ENCODE assay signal across 36 cellular contexts in genomic region chr17:48761114-48761513, GRCh38. TPM values are rescaled to one million over a fixed set of nuclear protein-coding genes. Genes with fewer than 3 reads are reported as not detected.
"Had no signal": no experiment of that assay in that cellular context is flagged by ENCODE, and none has a peak within 500 bp of the region (broad histone marks: within the 10 kb centered on the region; RNA-seq: fewer than 3 reads in every experiment).

No MANE protein-coding gene starts in this region.

- H3K4me1 ChIP-seq: ascending aorta, breast epithelium, esophagus muscularis mucosa, foreskin keratinocyte, gastrocnemius medialis had no signal

- H3K4me1 Mint-ChIP-seq: activated CD4-positive, alpha-beta T cell treated with anti-CD3 and anti-CD28 coated beads for 36 hours; activated CD4-positive, alpha-beta T cell treated with anti-CD3 and anti-CD28 coated beads, Interleukin-2, amount 10 ng/mL, durations not matched to agents 24 days and 14 days; activated CD8-positive, alpha-beta memory T cell treated with anti-CD3 and anti-CD28 coated beads, Interleukin-2, amount 10 ng/mL, durations not matched to agents 7 days and 5 days; activated naive CD4-positive, alpha-beta T cell treated with anti-CD3 and anti-CD28 coated beads, Interleukin-2, amount 10 ng/mL, durations not matched to agents 7 days and 5 days; activated naive CD8-positive, alpha-beta T cell treated with anti-CD3 and anti-CD28 coated beads, Interleukin-2, amount 10 ng/mL, durations not matched to agents 7 days and 5 days; brain had no signal

- ATAC-seq: activated CD4-positive, alpha-beta T cell treated with anti-CD3 and anti-CD28 coated beads for 36 hours; activated CD8-positive, alpha-beta memory T cell treated with anti-CD3 and anti-CD28 coated beads, Interleukin-2, amount 10 ng/mL, durations not matched to agents 7 days and 5 days; activated CD8-positive, alpha-beta T cell treated with anti-CD3 and anti-CD28 coated beads, Interleukin-2, amount 10 ng/mL, durations not matched to agents 7 days and 5 days; activated naive CD4-positive, alpha-beta T cell treated with anti-CD3 and anti-CD28 coated beads, Interleukin-2, amount 50 U/mL, for 72 hours; effector memory CD8-positive, alpha-beta T cell; foreskin keratinocyte; gastrocnemius medialis; T-helper 17 cell had no signal

- H3K36me3 Mint-ChIP-seq: activated CD4-positive, alpha-beta memory T cell treated with anti-CD3 and anti-CD28 coated beads for 36 hours; activated CD8-positive, alpha-beta memory T cell treated with anti-CD3 and anti-CD28 coated beads, Interleukin-2, amount 10 ng/mL, durations not matched to agents 7 days and 5 days; activated naive CD4-positive, alpha-beta T cell treated with anti-CD3 and anti-CD28 coated beads, Interleukin-2, amount 10 ng/mL, durations not matched to agents 7 days and 5 days; activated naive CD4-positive, alpha-beta T cell treated with anti-CD3 and anti-CD28 coated beads, Interleukin-2, amount 50 U/mL, for 72 hours; activated naive CD8-positive, alpha-beta T cell treated with anti-CD3 and anti-CD28 coated beads, Interleukin-2, amount 10 ng/mL, durations not matched to agents 7 days and 5 days; brain had no signal

- H3K4me3 Mint-ChIP-seq: activated CD4-positive, alpha-beta memory T cell treated with anti-CD3 and anti-CD28 coated beads for 36 hours; activated CD4-positive, alpha-beta T cell treated with anti-CD3 and anti-CD28 coated beads for 36 hours; activated CD4-positive, alpha-beta T cell treated with anti-CD3 and anti-CD28 coated beads, Interleukin-2, amount 10 ng/mL, durations not matched to agents 24 days and 14 days; activated CD8-positive, alpha-beta memory T cell treated with anti-CD3 and anti-CD28 coated beads, Interleukin-2, amount 10 ng/mL, durations not matched to agents 7 days and 5 days; activated CD8-positive, alpha-beta T cell treated with anti-CD3 and anti-CD28 coated beads, Interleukin-2, amount 10 ng/mL, durations not matched to agents 7 days and 5 days; activated naive CD4-positive, alpha-beta T cell treated with anti-CD3 and anti-CD28 coated beads, Interleukin-2, amount 10 ng/mL, durations not matched to agents 7 days and 5 days; activated naive CD8-positive, alpha-beta T cell treated with anti-CD3 and anti-CD28 coated beads, Interleukin-2, amount 10 ng/mL, durations not matched to agents 7 days and 5 days; brain; dendritic cell treated with granulocyte-macrophage colony-stimulating factor and Interleukin-4, amounts not matched to agents 40 ng/mL and 50 ng/mL, for 4 days; effector memory CD8-positive, alpha-beta T cell; T-helper 17 cell; T-helper 2 cell treated with Interferon-gamma antibody and Interleukin-4, amounts not matched to agents 5 μg/mL and 100 μg/mL, for 36 hours had no signal

- H3K27ac ChIP-seq: ascending aorta, breast epithelium, cardiac muscle cell, coronary artery, esophagus muscularis mucosa, foreskin keratinocyte, gastrocnemius medialis, heart left ventricle had no signal

- H3K9me3 ChIP-seq: ascending aorta, breast epithelium, esophagus muscularis mucosa, gastrocnemius medialis, heart left ventricle had no signal

- H3K27me3 ChIP-seq: ascending aorta had no signal

- DNase-seq: activated CD4-positive, alpha-beta memory T cell treated with anti-CD3 and anti-CD28 coated beads for 36 hours; activated CD4-positive, alpha-beta T cell treated with anti-CD3 and anti-CD28 coated beads for 36 hours; activated CD4-positive, alpha-beta T cell treated with anti-CD3 and anti-CD28 coated beads, Interleukin-2, amount 10 ng/mL, durations not matched to agents 24 days and 14 days; activated CD4-positive, CD25-positive, alpha-beta regulatory T cell; activated CD4-positive, CD25-positive, alpha-beta regulatory T cell treated with anti-CD3 and anti-CD28 coated beads, Interleukin-2, amount 50 U/mL, for 72 hours; activated CD8-positive, alpha-beta memory T cell treated with anti-CD3 and anti-CD28 coated beads, Interleukin-2, amount 10 ng/mL, durations not matched to agents 7 days and 5 days; activated CD8-positive, alpha-beta memory T cell treated with anti-CD3 and anti-CD28 coated beads, Interleukin-2, amount 50 U/mL, for 4 hours; activated CD8-positive, alpha-beta T cell treated with anti-CD3 and anti-CD28 coated beads, Interleukin-2, amount 10 ng/mL, durations not matched to agents 7 days and 5 days; activated gamma-delta T cell; activated naive CD4-positive, alpha-beta T cell; activated naive CD4-positive, alpha-beta T cell treated with anti-CD3 and anti-CD28 coated beads, Interleukin-2, amount 10 ng/mL, durations not matched to agents 7 days and 5 days; activated naive CD8-positive, alpha-beta T cell treated with anti-CD3 and anti-CD28 coated beads, Interleukin-2, amount 10 ng/mL, durations not matched to agents 7 days and 5 days; activated T-cell treated with anti-CD3 and anti-CD28 coated beads, Interleukin-2, amount 50 U/mL, for 1 hour; activated T-cell treated with anti-CD3 and anti-CD28 coated beads, Interleukin-2, amount 50 U/mL, for 48 hours; central memory CD4-positive, alpha-beta T cell; cerebellar nuclear complex; effector CD4-positive, alpha-beta T cell; effector memory CD8-positive, alpha-beta T cell; erythroblast; foreskin keratinocyte; gastrocnemius medialis; glutamatergic neuron; heart left ventricle; T-helper 1 cell; T-helper 17 cell; T1000 had no signal

- H3K9me3 Mint-ChIP-seq: activated CD4-positive, alpha-beta memory T cell treated with anti-CD3 and anti-CD28 coated beads for 36 hours; activated CD4-positive, alpha-beta T cell treated with anti-CD3 and anti-CD28 coated beads, Interleukin-2, amount 10 ng/mL, durations not matched to agents 24 days and 14 days; activated naive CD4-positive, alpha-beta T cell treated with anti-CD3 and anti-CD28 coated beads, Interleukin-2, amount 10 ng/mL, durations not matched to agents 7 days and 5 days; activated naive CD4-positive, alpha-beta T cell treated with anti-CD3 and anti-CD28 coated beads, Interleukin-2, amount 50 U/mL, for 72 hours; activated naive CD8-positive, alpha-beta T cell treated with anti-CD3 and anti-CD28 coated beads, Interleukin-2, amount 10 ng/mL, durations not matched to agents 7 days and 5 days; dendritic cell treated with granulocyte-macrophage colony-stimulating factor and Interleukin-4, amounts not matched to agents 40 ng/mL and 50 ng/mL, for 4 days; effector memory CD8-positive, alpha-beta T cell; T-helper 2 cell treated with Interferon-gamma antibody and Interleukin-4, amounts not matched to agents 5 μg/mL and 100 μg/mL, for 36 hours had no signal

- H3K36me3 ChIP-seq: ascending aorta, breast epithelium, cardiac muscle cell, esophagus muscularis mucosa, gastrocnemius medialis, heart left ventricle had no signal

- H3K27ac Mint-ChIP-seq: activated CD4-positive, alpha-beta memory T cell treated with anti-CD3 and anti-CD28 coated beads for 36 hours; activated CD4-positive, alpha-beta T cell treated with anti-CD3 and anti-CD28 coated beads for 36 hours; activated CD4-positive, alpha-beta T cell treated with anti-CD3 and anti-CD28 coated beads, Interleukin-2, amount 10 ng/mL, durations not matched to agents 24 days and 14 days; activated CD8-positive, alpha-beta memory T cell treated with anti-CD3 and anti-CD28 coated beads, Interleukin-2, amount 10 ng/mL, durations not matched to agents 7 days and 5 days; activated CD8-positive, alpha-beta T cell treated with anti-CD3 and anti-CD28 coated beads, Interleukin-2, amount 10 ng/mL, durations not matched to agents 7 days and 5 days; activated naive CD4-positive, alpha-beta T cell treated with anti-CD3 and anti-CD28 coated beads, Interleukin-2, amount 10 ng/mL, durations not matched to agents 7 days and 5 days; activated naive CD4-positive, alpha-beta T cell treated with anti-CD3 and anti-CD28 coated beads, Interleukin-2, amount 50 U/mL, for 72 hours; activated naive CD8-positive, alpha-beta T cell treated with anti-CD3 and anti-CD28 coated beads, Interleukin-2, amount 10 ng/mL, durations not matched to agents 7 days and 5 days; brain; dendritic cell treated with granulocyte-macrophage colony-stimulating factor and Interleukin-4, amounts not matched to agents 40 ng/mL and 50 ng/mL, for 4 days; effector memory CD8-positive, alpha-beta T cell; T-helper 17 cell; T-helper 2 cell treated with Interferon-gamma antibody and Interleukin-4, amounts not matched to agents 5 μg/mL and 100 μg/mL, for 36 hours had no signal

- H3K4me3 ChIP-seq: ascending aorta, breast epithelium, cardiac muscle cell, coronary artery, esophagus muscularis mucosa, gastrocnemius medialis, heart left ventricle had no signal

RNA-seq across cellular contexts. Expression of gene HOXB13, which starts 32.6 kb away (rescaled TPM):
- total RNA-seq: activated CD4-positive, alpha-beta memory T cell treated with anti-CD3 and anti-CD28 coated beads for 36 hours; activated CD4-positive, alpha-beta T cell treated with anti-CD3 and anti-CD28 coated beads for 36 hours; activated CD4-positive, alpha-beta T cell treated with anti-CD3 and anti-CD28 coated beads, Interleukin-2, amount 10 ng/mL, durations not matched to agents 24 days and 14 days; activated CD8-positive, alpha-beta memory T cell treated with anti-CD3 and anti-CD28 coated beads for 36 hours; activated CD8-positive, alpha-beta memory T cell treated with anti-CD3 and anti-CD28 coated beads, Interleukin-2, amount 10 ng/mL, durations not matched to agents 7 days and 5 days; activated CD8-positive, alpha-beta T cell treated with anti-CD3 and anti-CD28 coated beads, Interleukin-2, amount 10 ng/mL, durations not matched to agents 7 days and 5 days; activated naive CD4-positive, alpha-beta T cell treated with anti-CD3 and anti-CD28 coated beads, Interleukin-2, amount 50 U/mL, for 72 hours; activated naive CD8-positive, alpha-beta T cell treated with anti-CD3 and anti-CD28 coated beads, Interleukin-2, amount 10 ng/mL, durations not matched to agents 7 days and 5 days; ascending aorta; cardiac muscle cell; esophagus muscularis mucosa; foreskin keratinocyte; gastrocnemius medialis; heart left ventricle; T-helper 17 cell had no signal
- polyA plus RNA-seq: cardiac muscle cell, foreskin keratinocyte, heart left ventricle had no signal

RNA-seq across cellular contexts. Expression of gene PRAC2, which starts 38.1 kb away (rescaled TPM):
- total RNA-seq: activated CD4-positive, alpha-beta memory T cell treated with anti-CD3 and anti-CD28 coated beads for 36 hours; activated CD4-positive, alpha-beta T cell treated with anti-CD3 and anti-CD28 coated beads for 36 hours; activated CD4-positive, alpha-beta T cell treated with anti-CD3 and anti-CD28 coated beads, Interleukin-2, amount 10 ng/mL, durations not matched to agents 24 days and 14 days; activated CD8-positive, alpha-beta memory T cell treated with anti-CD3 and anti-CD28 coated beads for 36 hours; activated CD8-positive, alpha-beta memory T cell treated with anti-CD3 and anti-CD28 coated beads, Interleukin-2, amount 10 ng/mL, durations not matched to agents 7 days and 5 days; activated CD8-positive, alpha-beta T cell treated with anti-CD3 and anti-CD28 coated beads, Interleukin-2, amount 10 ng/mL, durations not matched to agents 7 days and 5 days; activated naive CD4-positive, alpha-beta T cell treated with anti-CD3 and anti-CD28 coated beads, Interleukin-2, amount 50 U/mL, for 72 hours; activated naive CD8-positive, alpha-beta T cell treated with anti-CD3 and anti-CD28 coated beads, Interleukin-2, amount 10 ng/mL, durations not matched to agents 7 days and 5 days; ascending aorta; breast epithelium; cardiac muscle cell; esophagus muscularis mucosa; foreskin keratinocyte; gastrocnemius medialis; heart left ventricle; T-helper 17 cell had no signal
- polyA plus RNA-seq: cardiac muscle cell, foreskin keratinocyte, heart left ventricle had no signal

RNA-seq across cellular contexts. Expression of gene PRAC1, which starts 38.8 kb away (rescaled TPM):
- total RNA-seq: activated CD4-positive, alpha-beta memory T cell treated with anti-CD3 and anti-CD28 coated beads for 36 hours; activated CD4-positive, alpha-beta T cell treated with anti-CD3 and anti-CD28 coated beads for 36 hours; activated CD4-positive, alpha-beta T cell treated with anti-CD3 and anti-CD28 coated beads, Interleukin-2, amount 10 ng/mL, durations not matched to agents 24 days and 14 days; activated CD8-positive, alpha-beta memory T cell treated with anti-CD3 and anti-CD28 coated beads for 36 hours; activated CD8-positive, alpha-beta memory T cell treated with anti-CD3 and anti-CD28 coated beads, Interleukin-2, amount 10 ng/mL, durations not matched to agents 7 days and 5 days; activated CD8-positive, alpha-beta T cell treated with anti-CD3 and anti-CD28 coated beads, Interleukin-2, amount 10 ng/mL, durations not matched to agents 7 days and 5 days; activated naive CD4-positive, alpha-beta T cell treated with anti-CD3 and anti-CD28 coated beads, Interleukin-2, amount 50 U/mL, for 72 hours; activated naive CD8-positive, alpha-beta T cell treated with anti-CD3 and anti-CD28 coated beads, Interleukin-2, amount 10 ng/mL, durations not matched to agents 7 days and 5 days; ascending aorta; breast epithelium; cardiac muscle cell; esophagus muscularis mucosa; foreskin keratinocyte; gastrocnemius medialis; heart left ventricle; T-helper 17 cell had no signal
- polyA plus RNA-seq: cardiac muscle cell, foreskin keratinocyte, heart left ventricle had no signal

RNA-seq across cellular contexts. Expression of gene TTLL6, which starts 55.9 kb away (rescaled TPM):
- total RNA-seq: activated CD4-positive, alpha-beta memory T cell treated with anti-CD3 and anti-CD28 coated beads for 36 hours; activated CD4-positive, alpha-beta T cell treated with anti-CD3 and anti-CD28 coated beads for 36 hours; activated CD4-positive, alpha-beta T cell treated with anti-CD3 and anti-CD28 coated beads, Interleukin-2, amount 10 ng/mL, durations not matched to agents 24 days and 14 days; activated CD8-positive, alpha-beta memory T cell treated with anti-CD3 and anti-CD28 coated beads for 36 hours; activated CD8-positive, alpha-beta memory T cell treated with anti-CD3 and anti-CD28 coated beads, Interleukin-2, amount 10 ng/mL, durations not matched to agents 7 days and 5 days; activated CD8-positive, alpha-beta T cell treated with anti-CD3 and anti-CD28 coated beads, Interleukin-2, amount 10 ng/mL, durations not matched to agents 7 days and 5 days; activated naive CD4-positive, alpha-beta T cell treated with anti-CD3 and anti-CD28 coated beads, Interleukin-2, amount 50 U/mL, for 72 hours; activated naive CD8-positive, alpha-beta T cell treated with anti-CD3 and anti-CD28 coated beads, Interleukin-2, amount 10 ng/mL, durations not matched to agents 7 days and 5 days; ascending aorta; foreskin keratinocyte; T-helper 17 cell had no signal
- polyA plus RNA-seq: cardiac muscle cell, foreskin keratinocyte had no signal
